In the genomic region with DNA sequence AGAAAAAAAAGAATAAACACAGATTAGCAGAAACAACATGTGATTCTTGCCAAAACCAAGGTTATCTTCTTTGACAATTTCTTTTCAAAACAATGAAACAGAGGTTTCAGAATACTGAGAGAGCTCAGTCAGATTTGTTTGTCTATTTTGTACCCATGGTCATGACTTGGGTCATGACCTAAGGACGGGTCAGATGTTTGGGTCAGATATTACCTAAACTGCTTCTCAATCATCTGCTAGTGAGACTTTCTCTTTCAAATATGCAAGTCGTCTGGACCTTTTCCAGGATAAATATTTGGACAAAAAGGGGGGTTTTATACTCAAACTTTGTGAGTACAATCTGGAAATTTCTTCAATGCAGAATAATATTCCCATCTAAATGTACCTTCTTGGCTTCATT, we compare ENCODE assay signal across 1 cellular context.
TF ChIP-seq lines count a peak whose summit lies in the region.

No MANE protein-coding gene starts in this region.

TF ChIP-seq in HepG2, 621 proteins besides CTCF, POLR2A, EP300 and RAD21 (continued from another document):
- TF ChIP-seq, protein P1, sequence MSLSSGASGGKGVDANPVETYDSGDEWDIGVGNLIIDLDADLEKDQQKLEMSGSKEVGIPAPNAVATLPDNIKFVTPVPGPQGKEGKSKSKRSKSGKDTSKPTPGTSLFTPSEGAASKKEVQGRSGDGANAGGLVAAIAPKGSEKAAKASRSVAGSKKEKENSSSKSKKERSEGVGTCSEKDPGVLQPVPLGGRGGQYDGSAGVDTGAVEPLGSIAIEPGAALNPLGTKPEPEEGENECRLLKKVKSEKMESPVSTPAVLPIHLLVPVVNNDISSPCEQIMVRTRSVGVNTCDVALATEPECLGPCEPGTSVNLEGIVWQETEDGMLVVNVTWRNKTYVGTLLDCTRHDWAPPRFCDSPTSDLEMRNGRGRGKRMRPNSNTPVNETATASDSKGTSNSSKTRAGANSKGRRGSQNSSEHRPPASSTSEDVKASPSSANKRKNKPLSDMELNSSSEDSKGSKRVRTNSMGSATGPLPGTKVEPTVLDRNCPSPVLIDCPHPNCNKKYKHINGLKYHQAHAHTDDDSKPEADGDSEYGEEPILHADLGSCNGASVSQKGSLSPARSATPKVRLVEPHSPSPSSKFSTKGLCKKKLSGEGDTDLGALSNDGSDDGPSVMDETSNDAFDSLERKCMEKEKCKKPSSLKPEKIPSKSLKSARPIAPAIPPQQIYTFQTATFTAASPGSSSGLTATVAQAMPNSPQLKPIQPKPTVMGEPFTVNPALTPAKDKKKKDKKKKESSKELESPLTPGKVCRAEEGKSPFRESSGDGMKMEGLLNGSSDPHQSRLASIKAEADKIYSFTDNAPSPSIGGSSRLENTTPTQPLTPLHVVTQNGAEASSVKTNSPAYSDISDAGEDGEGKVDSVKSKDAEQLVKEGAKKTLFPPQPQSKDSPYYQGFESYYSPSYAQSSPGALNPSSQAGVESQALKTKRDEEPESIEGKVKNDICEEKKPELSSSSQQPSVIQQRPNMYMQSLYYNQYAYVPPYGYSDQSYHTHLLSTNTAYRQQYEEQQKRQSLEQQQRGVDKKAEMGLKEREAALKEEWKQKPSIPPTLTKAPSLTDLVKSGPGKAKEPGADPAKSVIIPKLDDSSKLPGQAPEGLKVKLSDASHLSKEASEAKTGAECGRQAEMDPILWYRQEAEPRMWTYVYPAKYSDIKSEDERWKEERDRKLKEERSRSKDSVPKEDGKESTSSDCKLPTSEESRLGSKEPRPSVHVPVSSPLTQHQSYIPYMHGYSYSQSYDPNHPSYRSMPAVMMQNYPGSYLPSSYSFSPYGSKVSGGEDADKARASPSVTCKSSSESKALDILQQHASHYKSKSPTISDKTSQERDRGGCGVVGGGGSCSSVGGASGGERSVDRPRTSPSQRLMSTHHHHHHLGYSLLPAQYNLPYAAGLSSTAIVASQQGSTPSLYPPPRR (CRISPR knock-in tag; IDR thresholded peaks at IDR 0.05; ENCODE audit: borderline replicate concordance), result no peak
- TF ChIP-seq CBX2 (IDR thresholded peaks at IDR 0.05; ENCODE audit: low read depth, low read length), result no peak
- no peak for TF ChIP-seq CBX2 (CRISPR knock-in tag; IDR thresholded peaks at IDR 0.05; ENCODE audit: low read depth)
- no peak for TF ChIP-seq ATF1 (CRISPR knock-in tag; IDR thresholded peaks at IDR 0.05)
- no peak for TF ChIP-seq NONO (IDR thresholded peaks at IDR 0.05)
- no peak for TF ChIP-seq NONO (CRISPR knock-in tag; conservative IDR thresholded peaks at IDR 0.05)
- no peak for TF ChIP-seq ZBTB7A (CRISPR knock-in tag; IDR thresholded peaks at IDR 0.05)
